Comparison of ENCODE assay signal across 13 cellular contexts in the genomic region with DNA sequence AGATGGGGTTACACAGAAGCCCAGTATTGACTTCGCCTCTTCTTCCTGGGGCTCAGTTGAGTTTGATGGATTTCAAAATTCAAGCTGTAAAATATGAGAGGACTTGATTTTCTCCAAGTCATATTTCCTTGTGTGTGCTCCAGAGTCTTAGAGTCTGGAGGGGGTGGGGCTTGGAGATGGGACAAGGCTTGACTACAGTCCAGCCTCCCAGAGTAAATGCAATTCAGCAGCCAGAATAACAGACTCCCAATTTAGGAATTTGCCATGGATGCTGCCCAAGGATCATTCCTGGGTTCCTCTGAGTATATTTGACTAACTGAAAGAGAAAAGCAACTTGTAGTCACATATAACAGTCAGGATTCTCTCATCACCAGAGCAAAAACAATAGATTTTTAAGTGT. TPM values are rescaled to one million over a fixed set of nuclear protein-coding genes. Genes with fewer than 3 reads are reported as not detected.
DNase-seq lines count a peak whose midpoint lies in the region; ATAC-seq and TF ChIP-seq lines count a peak whose summit lies in the region.
"Had no signal": no experiment of that assay in that cellular context is flagged by ENCODE, and none has a peak within 500 bp of the region (broad histone marks: within the 10 kb centered on the region; RNA-seq: fewer than 3 reads in every experiment).

No MANE protein-coding gene starts in this region.

- H3K27me3 Mint-ChIP-seq in activated naive CD4-positive, alpha-beta T cell treated with anti-CD3 and anti-CD28 coated beads for 36 hours (ENCODE audit: low read depth): peaks cover 6% of the 10 kb centered on the region

- DNase-seq in LNCaP clone FGC (ENCODE audit: low read depth): peak; percentile 32
- DNase-seq in foreskin fibroblast: peak; percentile 28 to 69
- peak; percentile 75 for DNase-seq in mucosa of gallbladder (ENCODE audit: low spot score)
- DNase-seq in transverse colon: peak; percentile 47
- no peak for DNase-seq in head of caudate nucleus
- no peak for DNase-seq in activated naive CD4-positive, alpha-beta T cell treated with anti-CD3 and anti-CD28 coated beads for 36 hours
- DNase-seq: CD4-positive, alpha-beta T cell; NCI-H2107; NCI-H82; stimulated activated naive CD8-positive, alpha-beta T cell treated with anti-CD3 and anti-CD28 coated beads, Interleukin-15, amount 100 ng/mL, for 72 hours had no signal

- H3K4me3 ChIP-seq in LNCaP clone FGC (ENCODE audit: low read depth, low read length): no peak overlapping the region
- no peak overlapping the region for H3K4me3 ChIP-seq in foreskin fibroblast (ENCODE audit: low read depth in 1 of 2, low read length in 2 of 2)
- H3K4me3 ChIP-seq in transverse colon: no peak overlapping the region
- H3K4me3 ChIP-seq: breast epithelium had no signal

- TF ChIP-seq CTCF in LNCaP clone FGC (IDR thresholded peaks at IDR 0.05; ENCODE audit: control insufficient read depth, extremely low read depth, insufficient read depth) (no peak), foreskin fibroblast (IDR thresholded peaks at IDR 0.05; ENCODE audit: low read depth, low read length) (no peak), transverse colon (IDR thresholded peaks at IDR 0.05) (no peak)

- peaks cover 5% of the 10 kb centered on the region for H3K4me1 Mint-ChIP-seq in activated naive CD4-positive, alpha-beta T cell treated with anti-CD3 and anti-CD28 coated beads for 36 hours (ENCODE audit: low read depth)

- no peak overlapping the region for H3K4me3 Mint-ChIP-seq in activated naive CD4-positive, alpha-beta T cell treated with anti-CD3 and anti-CD28 coated beads for 36 hours
- H3K4me3 Mint-ChIP-seq: CD4-positive, alpha-beta T cell; stimulated activated naive CD8-positive, alpha-beta T cell treated with anti-CD3 and anti-CD28 coated beads, Interleukin-15, amount 100 ng/mL, for 72 hours had no signal

- no peaks in the 10 kb centered on the region for H3K9me3 ChIP-seq in transverse colon
- H3K9me3 ChIP-seq: breast epithelium had no signal

- no peaks in the 10 kb centered on the region for H3K36me3 Mint-ChIP-seq in activated naive CD4-positive, alpha-beta T cell treated with anti-CD3 and anti-CD28 coated beads for 36 hours (ENCODE audit: low read depth)

- 71 to 79% methylated on average over 1 of the region's 1 CpG for WGBS in transverse colon (ENCODE audit: low coverage in 1 of 2), 2 donors

- H3K4me1 ChIP-seq in transverse colon: peaks cover 0 to 19% (median 5%) of the 10 kb centered on the region in 4 donors
- H3K4me1 ChIP-seq: breast epithelium had no signal

- H3K27me3 ChIP-seq in transverse colon: no peaks in the 10 kb centered on the region
- H3K27me3 ChIP-seq: breast epithelium had no signal

- TF ChIP-seq EP300 in transverse colon (IDR thresholded peaks at IDR 0.05; ENCODE audit: low read depth): no peak

- no peak for TF ChIP-seq POLR2A in transverse colon (IDR thresholded peaks at IDR 0.05)

- in situ Hi-C loops in transverse colon (cut with MboI; ENCODE audit: low pct_ligation_motif_present in 1 of 4, low pct_unique_long_range_greater_than_20kb in 1 of 4, low sequenced_read_pairs in 3 of 4): no loop called here

- peak overlapping the region in 2 of 4 donors; percentile 34 to 42 for H3K27ac ChIP-seq in transverse colon
- H3K27ac ChIP-seq: breast epithelium had no signal

- no peaks in the 10 kb centered on the region for H3K9me3 Mint-ChIP-seq in activated naive CD4-positive, alpha-beta T cell treated with anti-CD3 and anti-CD28 coated beads for 36 hours
- H3K9me3 Mint-ChIP-seq: CD4-positive, alpha-beta T cell had no signal

- CTCF ChIA-PET in activated naive CD4-positive, alpha-beta T cell treated with anti-CD3 and anti-CD28 coated beads for 36 hours (lab: Charles Lee): no interaction called here

- no peaks in the 10 kb centered on the region for H3K36me3 ChIP-seq in transverse colon
- H3K36me3 ChIP-seq: breast epithelium had no signal

- intact Hi-C loops in transverse colon (cut with DNase I; ENCODE audit: low total_unique reads): no loop called here
- intact Hi-C loops in head of caudate nucleus (cut with DNase I): no loop called here
- intact Hi-C loops in activated naive CD4-positive, alpha-beta T cell treated with anti-CD3 and anti-CD28 coated beads for 36 hours (cut with micrococcal nuclease): no loop called here

- ATAC-seq in GM21423 (IDR thresholded peaks at IDR 0.05; ENCODE audit: unreplicated experiment): no peak
- ATAC-seq: activated CD4-positive, CD25-positive, alpha-beta regulatory T cell treated with anti-CD3 and anti-CD28 coated beads, Interleukin-2, amount 50 U/mL, for 24 hours; stimulated activated naive CD8-positive, alpha-beta T cell treated with anti-CD3 and anti-CD28 coated beads, Interleukin-15, amount 100 ng/mL, for 72 hours had no signal

- no peak overlapping the region for H3K27ac Mint-ChIP-seq in activated naive CD4-positive, alpha-beta T cell treated with anti-CD3 and anti-CD28 coated beads for 36 hours
- H3K27ac Mint-ChIP-seq: CD4-positive, alpha-beta T cell; stimulated activated naive CD8-positive, alpha-beta T cell treated with anti-CD3 and anti-CD28 coated beads, Interleukin-15, amount 100 ng/mL, for 72 hours had no signal

RNA-seq across cellular contexts. Expression of gene RBPJ, which starts 53.7 kb away (rescaled TPM):
- total RNA-seq in mucosa of gallbladder: 72.1 TPM
- total RNA-seq in transverse colon: 100 to 1,000 TPM in 1 of 4 donors, 10 to 100 TPM in 3; 15.1 to 104 (median 44.6) TPM
- total RNA-seq in activated naive CD4-positive, alpha-beta T cell treated with anti-CD3 and anti-CD28 coated beads for 36 hours: 100 to 1,000 TPM; 114 to 118 TPM

Comparison
In these comparisons a context has a peak if more than half of its experiments do, and no peak if none do; other contexts are left out.
1. DNase-seq: peak in LNCaP clone FGC (single experiment), foreskin fibroblast (2 of 2), mucosa of gallbladder (single experiment) and transverse colon (single experiment); none in head of caudate nucleus (0 of 42) and activated naive CD4-positive, alpha-beta T cell treated with anti-CD3 and anti-CD28 coated beads for 36 hours (single experiment).